ENCODE assay signal across 18 cellular contexts in genomic region chr2:112003585-112003984, GRCh38. TPM values are rescaled to one million over a fixed set of nuclear protein-coding genes. Genes with fewer than 3 reads are reported as not detected.
DNase-seq lines count a peak whose midpoint lies in the region; ATAC-seq, FAIRE-seq and TF ChIP-seq lines count a peak whose summit lies in the region.
"Had no signal": no experiment of that assay in that cellular context is flagged by ENCODE, and none has a peak within 500 bp of the region (broad histone marks: within the 10 kb centered on the region; RNA-seq: fewer than 3 reads in every experiment).

No MANE protein-coding gene starts in this region.

- H3K4me1 Mint-ChIP-seq in activated T-helper 1 cell treated with anti-CD3 and anti-CD28 coated beads, Interleukin-12 subunit alpha, Interleukin-12 subunit beta, Interleukin-2, Interleukin-4 antibody, amounts not matched to agents 30 ng/mL and 10 ng/mL and 1 ng/mL, durations not matched to agents 14 hours and 24 hours and 36 hours (ENCODE audit: low read depth): peaks cover 8% of the 10 kb centered on the region

- TF ChIP-seq RAD21 in HepG2 (CRISPR knock-in tag; IDR thresholded peaks at IDR 0.05): no peak

- CTCF ChIA-PET in HepG2 (lab: Yijun Ruan, JAX; ENCODE audit: low intra/inter-chr PET ratio, low total read pairs) (no interaction called here), mammary epithelial cell (lab: Charles Lee; ENCODE audit: low non-redundant PET) (no interaction called here)

- peaks cover 5% of the 10 kb centered on the region for H3K27me3 Mint-ChIP-seq in activated T-helper 1 cell treated with anti-CD3 and anti-CD28 coated beads, Interleukin-12 subunit alpha, Interleukin-12 subunit beta, Interleukin-2, Interleukin-4 antibody, amounts not matched to agents 30 ng/mL and 10 ng/mL and 1 ng/mL, durations not matched to agents 14 hours and 24 hours and 36 hours (ENCODE audit: insufficient read depth)

- TF ChIP-seq CTCF in HepG2 (CRISPR knock-in tag; IDR thresholded peaks at IDR 0.05) (no peak), right lobe of liver (IDR thresholded peaks at IDR 0.05) (no peak), mammary epithelial cell (conservative IDR thresholded peaks at IDR 0.05 in 1 of 2, IDR thresholded peaks at IDR 0.05 in 1 of 2; ENCODE audit: extremely low read depth in 1 of 2, insufficient read depth in 1 of 2, low read depth in 1 of 2, low read length in 2 of 2) (no peak), tibial nerve (IDR thresholded peaks at IDR 0.05) (no peak)

- no peaks in the 10 kb centered on the region for H3K9me3 Mint-ChIP-seq in activated T-helper 1 cell treated with anti-CD3 and anti-CD28 coated beads, Interleukin-12 subunit alpha, Interleukin-12 subunit beta, Interleukin-2, Interleukin-4 antibody, amounts not matched to agents 30 ng/mL and 10 ng/mL and 1 ng/mL, durations not matched to agents 14 hours and 24 hours and 36 hours
- H3K9me3 Mint-ChIP-seq: HFFc6 had no signal

- no peak for FAIRE-seq in HepG2 (lab: Jason Lieb, UNC)
- FAIRE-seq: D721Med had no signal

- H3K4me2 ChIP-seq in HepG2 (ENCODE audit: low read depth, low read length) (no peak overlapping the region), mammary epithelial cell (ENCODE audit: insufficient read depth, low read depth, low read length) (no peak overlapping the region)

- intact Hi-C loops in HepG2 (cut with micrococcal nuclease; ENCODE audit: unreplicated experiment): no loop called here
- intact Hi-C loops in right lobe of liver (cut with DNase I): no loop called here
- intact Hi-C loops in activated T-helper 1 cell treated with anti-CD3 and anti-CD28 coated beads, Interleukin-12 subunit alpha, Interleukin-12 subunit beta, Interleukin-2, Interleukin-4 antibody, amounts not matched to agents 30 ng/mL and 10 ng/mL and 1 ng/mL, durations not matched to agents 14 hours and 24 hours and 36 hours (cut with micrococcal nuclease): no loop called here
- intact Hi-C loops in mammary epithelial cell (cut with micrococcal nuclease): no loop called here

- H3K4me3 ChIP-seq in HepG2 (replicated peaks in 1 of 3; ENCODE audit: insufficient read depth in 1 of 3, low read depth in 2 of 3, low read length in 3 of 3): no peak overlapping the region
- no peak overlapping the region for H3K4me3 ChIP-seq in right lobe of liver
- H3K4me3 ChIP-seq in mammary epithelial cell (replicated peaks in 1 of 3; ENCODE audit: insufficient read depth in 1 of 3, low read depth in 2 of 3, low read length in 3 of 3): no peak overlapping the region
- H3K4me3 ChIP-seq in tibial nerve: no peak overlapping the region

- in situ Hi-C loops in HepG2 (cut with HindIII; ENCODE audit: extremely low pct_ligation_motif_present, low pct_unique_long_range_greater_than_20kb) (no loop called here), mammary epithelial cell (cut with MboI; ENCODE audit: low sequenced_read_pairs in 2 of 2) (no loop called here)

- H3K36me3 ChIP-seq in HepG2 (replicated peaks in 1 of 2; ENCODE audit: control insufficient read depth in 1 of 2, insufficient read depth in 2 of 2, low read length in 2 of 2): peaks cover 18 to 65% of the 10 kb centered on the region in 2 experiments
- peaks cover 0 to 43% (median 3%) of the 10 kb centered on the region in 4 donors for H3K36me3 ChIP-seq in right lobe of liver
- H3K36me3 ChIP-seq in mammary epithelial cell (ENCODE audit: insufficient read depth, low read length): no peaks in the 10 kb centered on the region
- peaks cover 0 to 27% (median 0%) of the 10 kb centered on the region in 3 donors for H3K36me3 ChIP-seq in tibial nerve

- no peaks in the 10 kb centered on the region for H3K36me3 Mint-ChIP-seq in activated T-helper 1 cell treated with anti-CD3 and anti-CD28 coated beads, Interleukin-12 subunit alpha, Interleukin-12 subunit beta, Interleukin-2, Interleukin-4 antibody, amounts not matched to agents 30 ng/mL and 10 ng/mL and 1 ng/mL, durations not matched to agents 14 hours and 24 hours and 36 hours (ENCODE audit: low read depth)

- dilution Hi-C loops in mammary epithelial cell (cut with HindIII; ENCODE audit: low sequenced_read_pairs): no loop called here

- TF ChIP-seq EP300 in HepG2 (IDR thresholded peaks at IDR 0.05; ENCODE audit: low read depth in 2 of 2, low read length in 2 of 2) (no peak), HepG2 (CRISPR knock-in tag; IDR thresholded peaks at IDR 0.05; ENCODE audit: borderline replicate concordance) (no peak), tibial nerve (IDR thresholded peaks at IDR 0.05) (no peak)

- no peak overlapping the region for H2AFZ ChIP-seq in HepG2 (ENCODE audit: low read length)
- no peak overlapping the region for H2AFZ ChIP-seq in mammary epithelial cell (ENCODE audit: low read depth, low read length)

- H3K79me2 ChIP-seq in HepG2 (ENCODE audit: insufficient read depth, low read length) (no peaks in the 10 kb centered on the region), mammary epithelial cell (ENCODE audit: insufficient read depth, low read length) (no peaks in the 10 kb centered on the region)

- H3K27me3 ChIP-seq in HepG2 (ENCODE audit: control insufficient read depth in 1 of 2, insufficient read depth in 2 of 2, low read length in 2 of 2) (no peaks in the 10 kb centered on the region), right lobe of liver (no peaks in the 10 kb centered on the region), mammary epithelial cell (ENCODE audit: insufficient read depth, low read length) (peaks cover 13% of the 10 kb centered on the region), tibial nerve (no peaks in the 10 kb centered on the region)

- H3K27ac Mint-ChIP-seq in activated T-helper 1 cell treated with anti-CD3 and anti-CD28 coated beads, Interleukin-12 subunit alpha, Interleukin-12 subunit beta, Interleukin-2, Interleukin-4 antibody, amounts not matched to agents 30 ng/mL and 10 ng/mL and 1 ng/mL, durations not matched to agents 14 hours and 24 hours and 36 hours: no peak overlapping the region
- H3K27ac Mint-ChIP-seq: HFFc6 had no signal

- H3K4me1 ChIP-seq in HepG2 (ENCODE audit: insufficient read depth, low read length) (no peaks in the 10 kb centered on the region), right lobe of liver (no peaks in the 10 kb centered on the region), mammary epithelial cell (ENCODE audit: insufficient read depth, low read length) (peaks cover 5% of the 10 kb centered on the region), tibial nerve (peaks cover 0 to 4% (median 0%) of the 10 kb centered on the region in 4 donors)

- no peak for TF ChIP-seq POLR2A in HepG2 (IDR thresholded peaks at IDR 0.05; ENCODE audit: insufficient read depth in 1 of 2, low read depth in 2 of 2, low read length in 2 of 2)
- TF ChIP-seq POLR2A in right lobe of liver (IDR thresholded peaks at IDR 0.05): no peak
- TF ChIP-seq POLR2A in tibial nerve (IDR thresholded peaks at IDR 0.05): no peak

- WGBS in HepG2 (ENCODE audit: low lambda C conversion rate): 85% methylated on average over 5 of the region's 5 CpGs
- WGBS in right lobe of liver (ENCODE audit: insufficient coverage, low coverage, low lambda C conversion rate, missing lambda C conversion rate): 84% methylated on average over 5 of the region's 5 CpGs
- 79% methylated on average over 5 of the region's 5 CpGs for WGBS in mammary epithelial cell (ENCODE audit: low coverage, missing lambda C conversion rate)
- 83 to 97% methylated on average over 5 of the region's 5 CpGs for WGBS in tibial nerve, 2 donors

- ATAC-seq in HepG2 (no peak), right lobe of liver (no peak)

- POLR2A ChIA-PET in HepG2 (lab: Yijun Ruan, JAX): no interaction called here

- no peak overlapping the region for H3K27ac ChIP-seq in HepG2 (ENCODE audit: extremely low read length, insufficient read depth, low read length)
- H3K27ac ChIP-seq in right lobe of liver: no peak overlapping the region
- no peak overlapping the region for H3K27ac ChIP-seq in mammary epithelial cell (ENCODE audit: insufficient read depth, low read depth, low read length)
- no peak overlapping the region for H3K27ac ChIP-seq in tibial nerve
- H3K27ac ChIP-seq: 22Rv1 had no signal

- H4K20me1 ChIP-seq in HepG2 (ENCODE audit: insufficient read depth, low read length) (no peaks in the 10 kb centered on the region), mammary epithelial cell (ENCODE audit: insufficient read depth, low read length) (no peaks in the 10 kb centered on the region)

- DNase-seq in HepG2 (ENCODE audit: low spot score): no peak
- DNase-seq in right lobe of liver: no peak
- peak; percentile 86 for DNase-seq in RPMI8226
- DNase-seq in kidney tubule cell (ENCODE audit: low spot score): peak; percentile 28
- DNase-seq in NCI-H1417 (lab: John Stamatoyannopoulos, UW): no peak
- DNase-seq in activated T-helper 1 cell treated with anti-CD3 and anti-CD28 coated beads, Interleukin-12 subunit alpha, Interleukin-12 subunit beta, Interleukin-2, Interleukin-4 antibody, amounts not matched to agents 30 ng/mL and 10 ng/mL and 1 ng/mL, durations not matched to agents 14 hours and 24 hours and 36 hours (ENCODE audit: low spot score): no peak
- DNase-seq in mammary epithelial cell: no peak
- no peak for DNase-seq in tibial nerve (ENCODE audit: low spot score in 2 of 2)
- DNase-seq: ACHN, EL, H7, HFFc6, NCI-H1105 treated with DMSO at 0.1 percent for 48 hours, NCI-H1694 treated with DMSO at 0.1 percent for 48 hours, NCI-H446, NCI-H526 treated with DMSO at 0.1 percent for 48 hours had no signal

- TSS peak; percentile 11 for BruUV-seq in HepG2 (replicated peaks; lab: Mats Ljungman, UMichigan)
- BruUV-seq in mammary epithelial cell (replicated peaks; lab: Mats Ljungman, UMichigan): no TSS peak

- H3K9ac ChIP-seq in HepG2 (ENCODE audit: insufficient read depth, low read depth, low read length) (no peak overlapping the region), mammary epithelial cell (ENCODE audit: insufficient read depth, low read length) (no peak overlapping the region)

- H3K9me3 ChIP-seq in HepG2 (ENCODE audit: low read length) (no peaks in the 10 kb centered on the region), right lobe of liver (no peaks in the 10 kb centered on the region), mammary epithelial cell (replicated peaks; ENCODE audit: insufficient read depth, low read length) (no peaks in the 10 kb centered on the region), tibial nerve (no peaks in the 10 kb centered on the region)

- H3K4me3 Mint-ChIP-seq in activated T-helper 1 cell treated with anti-CD3 and anti-CD28 coated beads, Interleukin-12 subunit alpha, Interleukin-12 subunit beta, Interleukin-2, Interleukin-4 antibody, amounts not matched to agents 30 ng/mL and 10 ng/mL and 1 ng/mL, durations not matched to agents 14 hours and 24 hours and 36 hours: no peak overlapping the region
- H3K4me3 Mint-ChIP-seq: HFFc6 had no signal

RNA-seq across cellular contexts. Expression of gene TMEM87B, which starts 51.5 kb away (rescaled TPM):
- 9.9 and 15.1 TPM in 2 replicates for total RNA-seq in HepG2 (2016; rRNA removed; fragmentation: Illumina TruSeq; extraction: Trizol)
- 8.3 and 8.9 TPM in 2 replicates for total RNA-seq in HepG2 (2016; cell fraction: cytosol; rRNA removed; fragmentation: Illumina TruSeq; extraction: Trizol; ENCODE audit: low read depth)
- total RNA-seq in HepG2 (2016; cell fraction: insoluble cytoplasmic fraction; rRNA removed; fragmentation: Illumina TruSeq; extraction: Trizol): 9.2 and 15.1 TPM in 2 replicates
- total RNA-seq in HepG2 (2016; cell fraction: membrane; rRNA removed; fragmentation: Illumina TruSeq; extraction: Trizol): 6.2 and 6.3 TPM in 2 replicates
- total RNA-seq in HepG2 (2016; cell fraction: nucleus; rRNA removed; fragmentation: Illumina TruSeq; extraction: Trizol): 24.1 and 32.0 TPM in 2 replicates
- polyA plus RNA-seq in HepG2 (2011; rRNA removed): 13.0 and 16.2 TPM in 2 replicates
- polyA plus RNA-seq in HepG2 (2011; cell fraction: cytosol; rRNA removed): 5.4 and 9.6 TPM in 2 replicates
- 17.3 TPM in 2 replicates for polyA plus RNA-seq in HepG2 (2011; cell fraction: nucleus; rRNA removed)
- 16.5 and 25.6 TPM in 2 replicates for polyA plus RNA-seq in HepG2 (2012)
- 0.47 and 0.84 TPM in 2 replicates for polyA plus RNA-seq in HepG2 (2016; cell fraction: cytosol; fragmentation: Illumina TruSeq; extraction: Trizol; ENCODE audit: low read depth)
- 7.1 and 8.1 TPM in 2 replicates for polyA plus RNA-seq in HepG2 (2016; cell fraction: insoluble cytoplasmic fraction; fragmentation: Illumina TruSeq; extraction: Trizol; ENCODE audit: low read depth)
- polyA plus RNA-seq in HepG2 (2016; cell fraction: membrane; fragmentation: Illumina TruSeq; extraction: Trizol; ENCODE audit: low read depth): 1.6 and 2.5 TPM in 2 replicates
- 33.9 and 34.2 TPM in 2 replicates for polyA plus RNA-seq in HepG2 (2016; cell fraction: nucleus; fragmentation: Illumina TruSeq; extraction: Trizol; ENCODE audit: insufficient read depth, low read depth)
- 2.3 and 9.3 TPM in 2 replicates for polyA minus RNA-seq in HepG2 (2011; rRNA and poly(A)+ RNA removed; ENCODE audit: low replicate concordance)
- 21.9 and 33.0 TPM in 2 replicates for polyA minus RNA-seq in HepG2 (2011; cell fraction: cytosol; rRNA and poly(A)+ RNA removed)
- 24.2 and 24.7 TPM in 2 replicates for polyA minus RNA-seq in HepG2 (2011; cell fraction: nucleus; rRNA and poly(A)+ RNA removed)
- total RNA-seq in right lobe of liver: 10 to 100 TPM in 3 of 6 experiments, 1 to 10 TPM in 3; 5.4 to 18.0 (median 8.8) TPM
- total RNA-seq in activated T-helper 1 cell treated with anti-CD3 and anti-CD28 coated beads, Interleukin-12 subunit alpha, Interleukin-12 subunit beta, Interleukin-2, Interleukin-4 antibody, amounts not matched to agents 30 ng/mL and 10 ng/mL and 1 ng/mL, durations not matched to agents 14 hours and 24 hours and 36 hours: 15.0 and 16.6 TPM in 2 replicates
- total RNA-seq in mammary epithelial cell: 10 to 100 TPM; 35.0 to 51.7 TPM
- polyA plus RNA-seq in mammary epithelial cell: 10.8 TPM
- polyA minus RNA-seq in mammary epithelial cell: 22.3 TPM
- 10 to 100 TPM; 11.9 to 20.1 (median 18.2) TPM for total RNA-seq in tibial nerve

Comparison
In these comparisons a context has a peak if more than half of its experiments do, and no peak if none do; other contexts are left out.
1. DNase-seq: peak in RPMI8226 (single experiment) and kidney tubule cell (single experiment); none in HepG2 (single experiment), right lobe of liver (0 of 3), NCI-H1417 (0 of 3), activated T-helper 1 cell treated with anti-CD3 and anti-CD28 coated beads, Interleukin-12 subunit alpha, Interleukin-12 subunit beta, Interleukin-2, Interleukin-4 antibody, amounts not matched to agents 30 ng/mL and 10 ng/mL and 1 ng/mL, durations not matched to agents 14 hours and 24 hours and 36 hours (single experiment), mammary epithelial cell (single experiment) and tibial nerve (0 of 2).